ENCODE assay signal across 24 cellular contexts in the genomic region with DNA sequence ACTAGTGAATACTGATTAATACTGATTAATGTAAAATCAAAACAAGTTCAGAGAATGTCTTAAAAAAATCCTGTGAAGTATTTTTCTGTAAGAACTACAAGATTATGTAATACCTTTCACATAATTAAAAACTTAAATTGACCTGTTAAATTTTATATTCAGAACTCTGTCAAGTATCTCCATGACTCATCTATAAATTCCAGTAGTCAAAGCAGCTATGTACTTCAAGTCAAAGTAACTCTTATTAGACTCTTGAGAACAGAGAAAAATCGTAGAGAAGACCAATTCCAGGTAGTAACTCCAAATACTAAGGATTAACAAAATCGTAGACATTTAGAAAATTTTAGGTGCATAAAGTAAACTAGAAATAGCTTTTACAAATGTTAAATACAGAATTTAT.
DNase-seq lines count a peak whose midpoint lies in the region; ATAC-seq and TF ChIP-seq lines count a peak whose summit lies in the region.
"Had no signal": no experiment of that assay in that cellular context is flagged by ENCODE, and none has a peak within 500 bp of the region (broad histone marks: within the 10 kb centered on the region; RNA-seq: fewer than 3 reads in every experiment).

No MANE protein-coding gene starts in this region.

- H3K4me3 Mint-ChIP-seq in T-cell, result no peak overlapping the region
- H3K4me3 Mint-ChIP-seq: activated CD8-positive, alpha-beta T cell treated with anti-CD3 and anti-CD28 coated beads, Interleukin-2, amount 10 ng/mL, durations not matched to agents 7 days and 5 days; activated T-cell treated with anti-CD3 and anti-CD28 coated beads, Interleukin-2, amount 50 U/mL, for 24 hours; CD4-positive, alpha-beta T cell; central memory CD8-positive, alpha-beta T cell; natural killer cell had no signal

- POLR2A ChIA-PET in T-cell (lab: Charles Lee), result no interaction called here

- no peak overlapping the region for H3K27ac Mint-ChIP-seq in T-cell
- H3K27ac Mint-ChIP-seq: activated CD8-positive, alpha-beta T cell treated with anti-CD3 and anti-CD28 coated beads, Interleukin-2, amount 10 ng/mL, durations not matched to agents 7 days and 5 days; activated T-cell treated with anti-CD3 and anti-CD28 coated beads, Interleukin-2, amount 50 U/mL, for 24 hours; CD4-positive, alpha-beta T cell; natural killer cell had no signal

- CTCF ChIA-PET in T-cell (lab: Charles Lee), result no interaction called here

- no peak for TF ChIP-seq CTCF in choroid plexus epithelial cell (conservative IDR thresholded peaks at IDR 0.05; ENCODE audit: low read depth, low read length)

- H3K36me3 Mint-ChIP-seq in T-cell, result no peaks in the 10 kb centered on the region
- H3K36me3 Mint-ChIP-seq: natural killer cell had no signal

- H3K4me1 Mint-ChIP-seq in T-cell, result no peaks in the 10 kb centered on the region
- H3K4me1 Mint-ChIP-seq: central memory CD8-positive, alpha-beta T cell; natural killer cell had no signal

- H3K27me3 Mint-ChIP-seq in T-cell, result no peaks in the 10 kb centered on the region
- H3K27me3 Mint-ChIP-seq: activated T-cell treated with anti-CD3 and anti-CD28 coated beads, Interleukin-2, amount 50 U/mL, for 24 hours; CD4-positive, alpha-beta T cell; central memory CD8-positive, alpha-beta T cell had no signal

- no peak overlapping the region for H3K4me3 ChIP-seq in choroid plexus epithelial cell (ENCODE audit: low read depth, low read length)
- H3K4me3 ChIP-seq: ovary had no signal

- no peaks in the 10 kb centered on the region for H3K9me3 Mint-ChIP-seq in T-cell
- H3K9me3 Mint-ChIP-seq: activated T-cell treated with anti-CD3 and anti-CD28 coated beads, Interleukin-2, amount 50 U/mL, for 24 hours; CD4-positive, alpha-beta T cell; central memory CD8-positive, alpha-beta T cell; natural killer cell had no signal

- DNase-seq in EH (ENCODE audit: low read depth) (peak; percentile 43), NCI-H226 (peak; percentile 12), choroid plexus epithelial cell (ENCODE audit: low read depth) (peak; percentile 51), kidney glomerular epithelial cell (lab: John Stamatoyannopoulos, UW) (peak; percentile 10), DMS153 treated with DMSO at 0.1 percent for 48 hours (lab: John Stamatoyannopoulos, UW; ENCODE audit: unreplicated experiment) (no peak), T-cell (no peak), HT-29 (ENCODE audit: low spot score) (no peak), DMS 273 (lab: John Stamatoyannopoulos, UW; ENCODE audit: unreplicated experiment) (no peak)
- DNase-seq: activated CD8-positive, alpha-beta T cell treated with anti-CD3 and anti-CD28 coated beads, Interleukin-2, amount 10 ng/mL, durations not matched to agents 7 days and 5 days; activated naive CD4-positive, alpha-beta T cell treated with Interleukin-2 at 50 U/mL for 16 hours; activated T-cell treated with anti-CD3 and anti-CD28 coated beads, Interleukin-2, amount 50 U/mL, for 24 hours; amygdala; CD4-positive, alpha-beta T cell; erythroblast; GF-D8; Karpas-422; midbrain; natural killer cell; NCI-H2171 treated with DMSO at 0.1 percent for 48 hours; NCI-H526 treated with DMSO at 0.1 percent for 48 hours; ovary; RPMI8226 had no signal

- ATAC-seq in T-cell (replicated peaks in 1 of 4), result no peak
- ATAC-seq: activated CD4-positive, CD25-positive, alpha-beta regulatory T cell treated with anti-CD3 and anti-CD28 coated beads, Interleukin-2, amount 50 U/mL, for 24 hours; activated CD8-positive, alpha-beta T cell treated with anti-CD3 and anti-CD28 coated beads, Interleukin-2, amount 10 ng/mL, durations not matched to agents 7 days and 5 days; natural killer cell had no signal

Comparison
In these comparisons a context has a peak if more than half of its experiments do, and no peak if none do; other contexts are left out.
1. DNase-seq: peak in EH (single experiment), NCI-H226 (single experiment), choroid plexus epithelial cell (single experiment) and kidney glomerular epithelial cell (single experiment); none in DMS153 treated with DMSO at 0.1 percent for 48 hours (single experiment), T-cell (0 of 34), HT-29 (single experiment) and DMS 273 (single experiment).